ENCODE assay signal across 8 cellular contexts in genomic region chr3:4504340-4505261, GRCh38. TPM values are rescaled to one million over a fixed set of nuclear protein-coding genes. Genes with fewer than 3 reads are reported as not detected.
A peak's percentile ranks its signal among the peaks of the same experiment; 100 is the strongest.
DNase-seq lines count a peak whose midpoint lies in the region; ATAC-seq and TF ChIP-seq lines count a peak whose summit lies in the region.

No MANE protein-coding gene starts in this region.

- peak overlapping the region; percentile 86 for H3K4me3 Mint-ChIP-seq in stimulated activated naive CD8-positive, alpha-beta T cell treated with anti-CD3 and anti-CD28 coated beads, Interleukin-15, Interleukin-2, amounts not matched to agents 100 ng/mL and 50 ng/mL, for 24 hours

- intact Hi-C loops in A673 (cut with micrococcal nuclease; ENCODE audit: unreplicated experiment) = no loop called here

- no peaks in the 10 kb centered on the region for H3K9me3 ChIP-seq in A673 (ENCODE audit: low read depth, low read length, poor library complexity, severe bottlenecking)

- H3K4me1 ChIP-seq in A673 (ENCODE audit: insufficient read depth, low read length, poor library complexity, severe bottlenecking) (peaks cover 3% of the 10 kb centered on the region), foreskin keratinocyte (no peaks in the 10 kb centered on the region)

- peak overlapping the region; percentile 93 for H3K27ac Mint-ChIP-seq in stimulated activated naive CD8-positive, alpha-beta T cell treated with anti-CD3 and anti-CD28 coated beads, Interleukin-15, Interleukin-2, amounts not matched to agents 100 ng/mL and 50 ng/mL, for 24 hours

- no peak overlapping the region for H3K4me3 ChIP-seq in A673 (ENCODE audit: low read depth, low read length, poor library complexity, severe bottlenecking)

- BruUV-seq in A673 (replicated peaks; lab: Mats Ljungman, UMichigan) = no TSS peak

- ATAC-seq in foreskin keratinocyte (peak; percentile 36), GM18858 (IDR thresholded peaks at IDR 0.05; ENCODE audit: unreplicated experiment) (no peak)

- CTCF ChIA-PET in A673 (lab: Charles Lee) = no interaction called here

- no peaks in the 10 kb centered on the region for H3K27me3 Mint-ChIP-seq in stimulated activated naive CD8-positive, alpha-beta T cell treated with anti-CD3 and anti-CD28 coated beads, Interleukin-15, Interleukin-2, amounts not matched to agents 100 ng/mL and 50 ng/mL, for 24 hours

- no peak overlapping the region for H3K27ac ChIP-seq in A673 (ENCODE audit: low read depth, low read length, poor library complexity, severe bottlenecking)
- no peak overlapping the region for H3K27ac ChIP-seq in foreskin keratinocyte

- DNase-seq in A673 (ENCODE audit: low spot score) = peak; percentile 18
- peak in 70 of 76 experiments; percentile 12 to 85 (median 50) for DNase-seq in HUDEP-2 (lab: John Stamatoyannopoulos, UW; ENCODE audit: unreplicated experiment in 76 of 76)
- peak; percentile 39 for DNase-seq in activated CD4-positive, alpha-beta T cell treated with anti-CD3 and anti-CD28 coated beads for 48 hours
- DNase-seq in foreskin keratinocyte = peak in 1 of 2 donors; percentile 14
- no peak for DNase-seq in GM03348 (ENCODE audit: low spot score)
- DNase-seq in anterior cingulate cortex (lab: John Stamatoyannopoulos, UW) = no peak

- POLR2A ChIA-PET in A673 (lab: Charles Lee; ENCODE audit: low non-redundant PET) = no interaction called here

- peaks cover 72% of the 10 kb centered on the region for H3K4me1 Mint-ChIP-seq in stimulated activated naive CD8-positive, alpha-beta T cell treated with anti-CD3 and anti-CD28 coated beads, Interleukin-15, Interleukin-2, amounts not matched to agents 100 ng/mL and 50 ng/mL, for 24 hours (ENCODE audit: low read depth)

- TF ChIP-seq CTCF in A673 (conservative IDR thresholded peaks at IDR 0.05; ENCODE audit: low read depth, low read length) (no peak), foreskin keratinocyte (conservative IDR thresholded peaks at IDR 0.05) (no peak)

- H3K36me3 ChIP-seq in A673 (ENCODE audit: insufficient read depth, low read length, poor library complexity, severe bottlenecking) = no peaks in the 10 kb centered on the region

- H3K9me3 Mint-ChIP-seq in stimulated activated naive CD8-positive, alpha-beta T cell treated with anti-CD3 and anti-CD28 coated beads, Interleukin-15, Interleukin-2, amounts not matched to agents 100 ng/mL and 50 ng/mL, for 24 hours = no peaks in the 10 kb centered on the region

- peaks cover 41% of the 10 kb centered on the region for H3K36me3 Mint-ChIP-seq in stimulated activated naive CD8-positive, alpha-beta T cell treated with anti-CD3 and anti-CD28 coated beads, Interleukin-15, Interleukin-2, amounts not matched to agents 100 ng/mL and 50 ng/mL, for 24 hours (ENCODE audit: low read depth)

- H3K27me3 ChIP-seq in A673 (replicated peaks; ENCODE audit: insufficient read depth, low read depth, low read length, poor library complexity) (no peaks in the 10 kb centered on the region), foreskin keratinocyte (no peaks in the 10 kb centered on the region)

RNA-seq across cellular contexts. Expression of gene ITPR1, which starts 11.5 kb away (rescaled TPM):
- total RNA-seq in A673 (2021) (8.0 and 8.6 TPM in 2 replicates), foreskin keratinocyte (1.9 and 2.2 TPM in 2 replicates)
- 0.66 and 0.84 TPM in 2 replicates for polyA plus RNA-seq in foreskin keratinocyte

RNA-seq across cellular contexts. Expression of gene SUMF1, which starts 37.5 kb away (rescaled TPM):
- total RNA-seq in A673 (2021) (7.3 and 7.8 TPM in 2 replicates), foreskin keratinocyte (22.4 and 22.5 TPM in 2 replicates)
- polyA plus RNA-seq in foreskin keratinocyte = 14.6 and 17.5 TPM in 2 replicates

Comparison
In these comparisons a context has a peak if more than half of its experiments do, and no peak if none do; other contexts are left out.
1. DNase-seq: peak in A673 (single experiment), HUDEP-2 (70 of 76) and activated CD4-positive, alpha-beta T cell treated with anti-CD3 and anti-CD28 coated beads for 48 hours (single experiment); none in GM03348 (single experiment) and anterior cingulate cortex (0 of 58).